In the genomic region with DNA sequence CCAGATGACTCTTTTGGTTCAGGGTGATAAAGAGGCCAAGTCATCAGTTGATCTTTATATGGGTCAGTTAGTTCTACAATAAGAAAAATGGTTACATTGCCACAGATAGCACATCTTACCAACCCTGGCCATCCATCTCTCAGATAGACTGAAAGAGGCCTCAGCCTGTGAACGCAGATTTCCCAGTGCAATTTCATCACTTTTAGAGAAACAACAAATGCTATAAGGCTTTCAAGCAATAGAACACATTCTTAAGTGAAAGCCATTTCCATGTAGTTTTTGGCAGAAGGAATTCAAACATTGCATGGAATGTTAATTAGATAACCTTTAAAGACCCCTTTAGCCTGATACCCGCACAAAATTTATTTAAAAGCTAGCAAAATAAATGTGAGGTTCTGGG, we compare ENCODE assay signal across 23 cellular contexts.
"Had no signal": no experiment of that assay in that cellular context is flagged by ENCODE, and none has a peak within 500 bp of the region (broad histone marks: within the 10 kb centered on the region; RNA-seq: fewer than 3 reads in every experiment).

No MANE protein-coding gene starts in this region.

- DNase-seq: activated B cell treated with CpG ODN at 0.5 μM for 24 hours; activated CD4-positive, alpha-beta T cell treated with anti-CD3 and anti-CD28 coated beads for 48 hours; activated CD8-positive, alpha-beta T cell treated with anti-CD3 and anti-CD28 coated beads for 36 hours; activated naive CD4-positive, alpha-beta T cell treated with Interleukin-2 at 50 U/mL for 16 hours; activated naive CD8-positive, alpha-beta T cell treated with anti-CD3 and anti-CD28 coated beads, Interleukin-2, amount 10 ng/mL, durations not matched to agents 7 days and 5 days; activated T-cell treated with anti-CD3 and anti-CD28 coated beads, Interleukin-2, amount 50 U/mL, for 1 hour; brain microvascular endothelial cell; central memory CD4-positive, alpha-beta T cell; colonic mucosa; foreskin fibroblast; left cardiac atrium; nephron progenitor cell; right cardiac atrium; small intestine; stimulated activated CD4-positive, alpha-beta T cell treated with anti-CD3 and anti-CD28 coated beads, Interleukin-15, amount 100 ng/mL, for 24 hours; stimulated activated CD4-positive, alpha-beta T cell treated with anti-CD3 and anti-CD28 coated beads, Interleukin-2, amount 100 ng/mL, for 48 hours; T-cell; uterus had no signal

- H3K4me3 ChIP-seq: colonic mucosa, esophagus muscularis mucosa, lung, prostate gland, tibial nerve, uterus had no signal

- H3K27ac ChIP-seq: brain microvascular endothelial cell, colonic mucosa, esophagus muscularis mucosa, prostate gland, tibial nerve, uterus had no signal

- ATAC-seq: activated CD8-positive, alpha-beta T cell treated with anti-CD3 and anti-CD28 coated beads for 36 hours; activated T-helper 17 cell treated with anti-CD3 and anti-CD28 coated beads, Interleukin-2, amount 50 U/mL, for 72 hours; T-cell had no signal

- H3K9me3 ChIP-seq: colonic mucosa, esophagus muscularis mucosa, prostate gland, tibial nerve, uterus had no signal

- H3K4me1 ChIP-seq: colonic mucosa, esophagus muscularis mucosa, prostate gland, uterus had no signal

- H3K27me3 ChIP-seq: brain microvascular endothelial cell, colonic mucosa, esophagus muscularis mucosa, tibial nerve, uterus had no signal

- H3K36me3 ChIP-seq: brain microvascular endothelial cell, colonic mucosa, esophagus muscularis mucosa, prostate gland, tibial nerve, uterus had no signal
